In genomic region chr11:60168306-60168705, GRCh38 we compare ENCODE assay signal across 18 cellular contexts. TPM values are rescaled to one million over a fixed set of nuclear protein-coding genes. Genes with fewer than 3 reads are reported as not detected.
"Had no signal": no experiment of that assay in that cellular context is flagged by ENCODE, and none has a peak within 500 bp of the region (broad histone marks: within the 10 kb centered on the region; RNA-seq: fewer than 3 reads in every experiment).

No MANE protein-coding gene starts in this region.

- H3K4me3 Mint-ChIP-seq: activated naive CD4-positive, alpha-beta T cell treated with anti-CD3 and anti-CD28 coated beads, Interleukin-2, amount 50 U/mL, for 24 hours; activated T-cell treated with anti-CD3 and anti-CD28 coated beads, Interleukin-2, amount 50 U/mL, for 72 hours; nephron; stimulated activated naive B cell treated with anti-CD40 and anti-IgM and Interleukin-4, amounts not matched to agents 10 μg/mL and 1 μg/mL and 100 μg/mL, for 72 hours had no signal

- H3K4me1 Mint-ChIP-seq: activated naive CD4-positive, alpha-beta T cell treated with anti-CD3 and anti-CD28 coated beads, Interleukin-2, amount 50 U/mL, for 24 hours; nephron had no signal

- H3K4me3 ChIP-seq: ascending aorta, esophagus squamous epithelium, lower lobe of right lung, sigmoid colon, thoracic aorta, upper lobe of right lung had no signal

- H3K27ac Mint-ChIP-seq: activated naive CD4-positive, alpha-beta T cell treated with anti-CD3 and anti-CD28 coated beads, Interleukin-2, amount 50 U/mL, for 24 hours; activated T-cell treated with anti-CD3 and anti-CD28 coated beads, Interleukin-2, amount 50 U/mL, for 72 hours; nephron; stimulated activated naive B cell treated with anti-CD40 and anti-IgM and Interleukin-4, amounts not matched to agents 10 μg/mL and 1 μg/mL and 100 μg/mL, for 72 hours had no signal

- H3K9me3 ChIP-seq: ascending aorta, lower lobe of right lung, thoracic aorta, upper lobe of right lung had no signal

- H3K36me3 Mint-ChIP-seq: activated naive CD4-positive, alpha-beta T cell treated with anti-CD3 and anti-CD28 coated beads, Interleukin-2, amount 50 U/mL, for 24 hours had no signal

- H3K36me3 ChIP-seq: ascending aorta, esophagus squamous epithelium, lower lobe of right lung, sigmoid colon, thoracic aorta, upper lobe of right lung, WERI-Rb-1 had no signal

- DNase-seq: activated CD4-positive, alpha-beta T cell treated with anti-CD3 and anti-CD28 coated beads for 1 hour; activated CD8-positive, alpha-beta memory T cell treated with anti-CD3 and anti-CD28 coated beads for 24 hours; activated CD8-positive, alpha-beta memory T cell treated with anti-CD3 and anti-CD28 coated beads, Interleukin-2, amount 50 U/mL, for 48 hours; activated effector memory CD4-positive, alpha-beta T cell treated with anti-CD3 and anti-CD28 coated beads, Interleukin-2, amount 50 U/mL, for 16 hours; activated T-cell treated with anti-CD3 and anti-CD28 coated beads, Interleukin-2, amount 50 U/mL, for 72 hours; effector CD8-positive, alpha-beta T cell; esophagus squamous epithelium; lower lobe of right lung; nucleus accumbens; sigmoid colon; stimulated activated naive B cell treated with anti-CD40 and anti-IgM and Interleukin-4, amounts not matched to agents 10 μg/mL and 1 μg/mL and 100 μg/mL, for 72 hours; upper lobe of right lung; WERI-Rb-1 had no signal

- H3K27ac ChIP-seq: ascending aorta, esophagus squamous epithelium, lower lobe of right lung, sigmoid colon, thoracic aorta, upper lobe of right lung, WERI-Rb-1 had no signal

- H3K4me1 ChIP-seq: ascending aorta, esophagus squamous epithelium, lower lobe of right lung, sigmoid colon, upper lobe of right lung had no signal

- H3K27me3 ChIP-seq: ascending aorta, esophagus squamous epithelium, sigmoid colon, upper lobe of right lung had no signal

RNA-seq across cellular contexts. Expression of gene MS4A6A, which starts 14.6 kb away (rescaled TPM):
- total RNA-seq: activated T-cell treated with anti-CD3 and anti-CD28 coated beads, Interleukin-2, amount 50 U/mL, for 72 hours; T-helper 2 cell treated with Interferon-gamma antibody and Interleukin-4, amounts not matched to agents 100 ng/mL and 5 ng/mL, for 36 hours had no signal
